12 cellular contexts compared by ENCODE assay signal in the genomic region with DNA sequence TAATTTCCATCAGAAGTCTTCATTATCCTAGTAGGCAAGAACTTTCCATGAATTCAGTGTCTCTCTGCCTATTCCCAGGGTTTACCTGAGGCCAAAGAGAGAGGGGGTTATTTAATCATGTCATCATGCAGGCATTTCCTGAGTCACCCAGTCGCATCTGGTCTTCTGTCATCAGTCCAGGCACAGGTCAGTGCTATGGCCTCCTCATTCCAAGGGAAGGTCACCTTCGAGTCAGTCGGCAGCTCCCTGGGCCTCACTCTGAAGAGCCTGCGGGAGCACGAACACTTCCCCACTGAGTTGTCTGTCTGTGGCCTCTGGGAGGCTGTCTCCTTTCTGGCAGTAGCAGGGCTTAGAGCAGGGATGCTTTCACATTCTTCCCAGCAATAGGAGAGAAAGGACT. TPM values are rescaled to one million over a fixed set of nuclear protein-coding genes. Genes with fewer than 3 reads are reported as not detected.
DNase-seq lines count a peak whose midpoint lies in the region; ATAC-seq, FAIRE-seq and TF ChIP-seq lines count a peak whose summit lies in the region.
"Had no signal": no experiment of that assay in that cellular context is flagged by ENCODE, and none has a peak within 500 bp of the region (broad histone marks: within the 10 kb centered on the region; RNA-seq: fewer than 3 reads in every experiment).

No MANE protein-coding gene starts in this region.

- peak overlapping the region; percentile 62 for H3K27ac ChIP-seq in brain microvascular endothelial cell

- H3K36me3 ChIP-seq in brain microvascular endothelial cell (replicated peaks) (no peaks in the 10 kb centered on the region), kidney epithelial cell (ENCODE audit: control insufficient read depth, insufficient read depth, low read length) (no peaks in the 10 kb centered on the region)

- no peaks in the 10 kb centered on the region for H3K27me3 ChIP-seq in brain microvascular endothelial cell (replicated peaks)
- no peaks in the 10 kb centered on the region for H3K27me3 ChIP-seq in kidney epithelial cell (ENCODE audit: control insufficient read depth, insufficient read depth, low read length)

- peak; percentile 94 for FAIRE-seq in HTR-8/SVneo (lab: Jason Lieb, UNC)

- H3K4me3 ChIP-seq in AG04449 (ENCODE audit: low read depth, low read length) (no peak overlapping the region), brain microvascular endothelial cell (ENCODE audit: low read depth, low read length) (no peak overlapping the region), kidney epithelial cell (ENCODE audit: low read depth, low read length) (no peak overlapping the region)
- H3K4me3 ChIP-seq: skin epidermis had no signal

- DNase-seq in AG04449 (ENCODE audit: low read depth, low spot score), result peak; percentile 77
- DNase-seq in HTR-8/SVneo (ENCODE audit: insufficient read length, low spot score), result peak; percentile 83
- peak; percentile 77 for DNase-seq in brain microvascular endothelial cell
- peak; percentile 65 for DNase-seq in kidney epithelial cell (ENCODE audit: low read depth)
- no peak for DNase-seq in NCI-H748 (lab: John Stamatoyannopoulos, UW; ENCODE audit: unreplicated experiment)
- DNase-seq in NCI-H69 (lab: John Stamatoyannopoulos, UW), result no peak
- DNase-seq: activated CD8-positive, alpha-beta T cell treated with anti-CD3 and anti-CD28 coated beads, Interleukin-2, amount 10 ng/mL, durations not matched to agents 7 days and 5 days; activated naive CD8-positive, alpha-beta T cell treated with anti-CD3 and anti-CD28 coated beads, Interleukin-2, amount 10 ng/mL, durations not matched to agents 7 days and 5 days; erythroblast had no signal

- no peak for TF ChIP-seq CTCF in AG04449 (IDR thresholded peaks at IDR 0.05; ENCODE audit: insufficient read depth, low read length, missing control alignments)
- TF ChIP-seq CTCF in brain microvascular endothelial cell (IDR thresholded peaks at IDR 0.05; ENCODE audit: low read depth, low read length, missing control alignments), result peak; percentile 39
- TF ChIP-seq CTCF in kidney epithelial cell (IDR thresholded peaks at IDR 0.05; ENCODE audit: insufficient read depth, low read length, poor library complexity, severe bottlenecking), result no peak

- POLR2A ChIA-PET in AG04449 (lab: Yijun Ruan, JAX), result interaction anchor here (0.6 to 1.7 kb wide), 4 partner anchors 11 to 216 kb away, joined by 3 to 10 read pairs (median 4); no protein-coding TSS in a partner anchor

- no peak for ATAC-seq in GM19351 (IDR thresholded peaks at IDR 0.05; ENCODE audit: unreplicated experiment)
- ATAC-seq in GM21515 (IDR thresholded peaks at IDR 0.05; ENCODE audit: unreplicated experiment), result no peak
- ATAC-seq: activated CD8-positive, alpha-beta T cell treated with anti-CD3 and anti-CD28 coated beads, Interleukin-2, amount 10 ng/mL, durations not matched to agents 7 days and 5 days had no signal

- CTCF ChIA-PET in AG04449 (lab: Yijun Ruan, JAX), result interaction anchor here (0.8 to 1.2 kb wide), 4 partner anchors 213 to 1089 kb away, joined by 3 to 4 read pairs (median 3); no protein-coding TSS in a partner anchor

- in situ Hi-C loops in brain microvascular endothelial cell (cut with HindIII; ENCODE audit: low pct_ligation_motif_present, low sequenced_read_pairs), result loop anchor here (25.0 kb wide), 1 partner anchor 533 kb away; a partner anchor contains a TSS

RNA-seq across cellular contexts. Expression of a gene that starts 26.2 kb away (rescaled TPM):
- total RNA-seq in kidney epithelial cell, result not detected in 2 replicates
- total RNA-seq: activated CD8-positive, alpha-beta T cell treated with anti-CD3 and anti-CD28 coated beads, Interleukin-2, amount 10 ng/mL, durations not matched to agents 7 days and 5 days; activated naive CD8-positive, alpha-beta T cell treated with anti-CD3 and anti-CD28 coated beads, Interleukin-2, amount 10 ng/mL, durations not matched to agents 7 days and 5 days had no signal

Comparison
In these comparisons a context has a peak if more than half of its experiments do, and no peak if none do; other contexts are left out.
1. DNase-seq: peak in AG04449 (single experiment), HTR-8/SVneo (single experiment), brain microvascular endothelial cell (single experiment) and kidney epithelial cell (single experiment); none in NCI-H748 (single experiment) and NCI-H69 (single experiment).